ENCODE assay signal across 9 cellular contexts in genomic region chr1:170765712-170766330, GRCh38.
DNase-seq lines count a peak whose midpoint lies in the region; ATAC-seq, FAIRE-seq and TF ChIP-seq lines count a peak whose summit lies in the region.
"Had no signal": no experiment of that assay in that cellular context is flagged by ENCODE, and none has a peak within 500 bp of the region (broad histone marks: within the 10 kb centered on the region; RNA-seq: fewer than 3 reads in every experiment).

No MANE protein-coding gene starts in this region.

- no peak overlapping the region for H3K27ac ChIP-seq in A549

- ATAC-seq in A549: peak in 1 of 2 experiments; percentile 50; a peak in 1 of 6 replicates
- ATAC-seq in HG03565 (IDR thresholded peaks at IDR 0.05; ENCODE audit: unreplicated experiment): no peak
- no peak for ATAC-seq in HG03342 (IDR thresholded peaks at IDR 0.05; ENCODE audit: unreplicated experiment)

- POLR2A ChIA-PET in A549 (lab: Yijun Ruan, JAX): no interaction called here

- no peaks in the 10 kb centered on the region for H3K9me3 ChIP-seq in A549

- FAIRE-seq in A549 (lab: Jason Lieb, UNC): no peak
- FAIRE-seq: G401.6 had no signal

- no peaks in the 10 kb centered on the region for H3K4me1 ChIP-seq in A549

- no peak overlapping the region for H3K4me3 ChIP-seq in A549

- TF ChIP-seq CTCF in A549 (IDR thresholded peaks at IDR 0.05) (peak; percentile 18; the same call in 1 of the 3 replicates), GM20000 (IDR thresholded peaks at IDR 0.05; ENCODE audit: extremely low read depth, missing control alignments) (no peak)

- no peak for TF ChIP-seq POLR2A in A549 (IDR thresholded peaks at IDR 0.05; ENCODE audit: low read length)

- peak; percentile 22 to 26; a peak in 1 of 5 replicates for TF ChIP-seq RAD21 in A549 (conservative IDR thresholded peaks at IDR 0.05 in 1 of 2, IDR thresholded peaks at IDR 0.05 in 1 of 2)

- DNase-seq in A549 (ENCODE audit: low read depth in 1 of 2, low spot score in 1 of 2) (peak in 1 of 2 experiments; percentile 7), HT-29 (ENCODE audit: low spot score) (peak; percentile 21), amniotic epithelial cell (ENCODE audit: low read depth) (peak; percentile 37), iPS-NIHi11 (ENCODE audit: low spot score) (peak; percentile 16), GM20000 (ENCODE audit: low spot score) (no peak), T-helper 9 cell (no peak)

- TF ChIP-seq EP300 in A549 (IDR thresholded peaks at IDR 0.05): no peak

- CTCF ChIA-PET in A549 (lab: Yijun Ruan, JAX): interaction anchor here (1.7 kb wide), 1 partner anchor 76 kb away, joined by 7 read pairs; no protein-coding TSS in a partner anchor

- 32% methylated on average over 10 of the region's 10 CpGs for WGBS in A549 (ENCODE audit: missing lambda C conversion rate)

- H3K4me2 ChIP-seq in A549: no peak overlapping the region

TF ChIP-seq in A549, 52 proteins besides CTCF, POLR2A, EP300 and RAD21:
- no peak for TF ChIP-seq CHD2 (IDR thresholded peaks at IDR 0.05; ENCODE audit: low read length, partially characterized antibody)
- 0 out of 3 replicates have a peak, but pooled peaks have one; percentile 12 for TF ChIP-seq SMC3 (IDR thresholded peaks at IDR 0.05)

Comparison
In these comparisons a context has a peak if more than half of its experiments do, and no peak if none do; other contexts are left out.
1. DNase-seq: peak in HT-29 (single experiment), amniotic epithelial cell (single experiment) and iPS-NIHi11 (single experiment); none in GM20000 (single experiment) and T-helper 9 cell (single experiment).